Comparison of ENCODE assay signal across 9 cellular contexts in genomic region chr10:29634764-29635625, GRCh38. TPM values are rescaled to one million over a fixed set of nuclear protein-coding genes. Genes with fewer than 3 reads are reported as not detected.
DNase-seq lines count a peak whose midpoint lies in the region; FAIRE-seq and TF ChIP-seq lines count a peak whose summit lies in the region.
"Had no signal": no experiment of that assay in that cellular context is flagged by ENCODE, and none has a peak within 500 bp of the region (broad histone marks: within the 10 kb centered on the region; RNA-seq: fewer than 3 reads in every experiment).

Gene SVIL (minus strand): TSS chr10:29634971. CDS start chr10:29555058, 79,913 bp downstream.

- no peak within 1 kb of the TSS for H2AFZ ChIP-seq in endothelial cell of umbilical vein (ENCODE audit: low read depth, low read length)

- H3K4me2 ChIP-seq in endothelial cell of umbilical vein (ENCODE audit: insufficient read depth, low read length) = peak within 1 kb of the TSS; percentile 86

- peak within 1 kb of the TSS; percentile 67 for H3K9ac ChIP-seq in endothelial cell of umbilical vein (replicated peaks; ENCODE audit: extremely low read depth, insufficient read depth, low read length)

- peak within 1 kb of the TSS; percentile 93 for H3K27ac ChIP-seq in endothelial cell of umbilical vein (ENCODE audit: insufficient read depth, low read depth, low read length)

- DNase-seq in ELR (ENCODE audit: low read depth) = peak; percentile 59
- no peak for DNase-seq in NCI-H460 (ENCODE audit: extremely low read depth, low read depth)
- peak; percentile 67 for DNase-seq in endothelial cell of umbilical vein (ENCODE audit: low read depth, low spot score)
- DNase-seq in mucosa of gallbladder (ENCODE audit: low spot score) = peak; percentile 62
- no peak for DNase-seq in HTR-8/SVneo (ENCODE audit: insufficient read length, low spot score)
- DNase-seq in D721Med (ENCODE audit: insufficient read length, low spot score) = no peak
- no peak for DNase-seq in NCI-H1092 treated with DMSO at 0.1 percent for 48 hours (lab: John Stamatoyannopoulos, UW)
- DNase-seq in NCI-H2081 (lab: John Stamatoyannopoulos, UW) = no peak

- no peaks in the 10 kb centered on the region for H3K9me3 ChIP-seq in endothelial cell of umbilical vein (replicated peaks; ENCODE audit: control insufficient read depth, insufficient read depth, low read length)

- BruUV-seq in endothelial cell of umbilical vein (replicated peaks; lab: Mats Ljungman, UMichigan) = TSS peak; percentile 29

- H3K4me1 ChIP-seq in endothelial cell of umbilical vein (ENCODE audit: control insufficient read depth, extremely low read depth, insufficient read depth, low read length) = peaks cover 37% of the 10 kb centered on the region

- no peaks in the 10 kb centered on the region for H3K27me3 ChIP-seq in endothelial cell of umbilical vein (ENCODE audit: control insufficient read depth in 2 of 2, insufficient read depth in 2 of 2, low read length in 2 of 2)

- TF ChIP-seq POLR2A in endothelial cell of umbilical vein (IDR thresholded peaks at IDR 0.05; ENCODE audit: low read depth, low read length) = no peak

- no peaks in the 10 kb centered on the region for H4K20me1 ChIP-seq in endothelial cell of umbilical vein (replicated peaks; ENCODE audit: control insufficient read depth, extremely low read depth, insufficient read depth, low read length)

- POLR2A ChIA-PET in endothelial cell of umbilical vein (lab: Charles Lee) = no interaction called here

- peaks cover 4% of the 10 kb centered on the region for H3K79me2 ChIP-seq in endothelial cell of umbilical vein (ENCODE audit: control insufficient read depth, insufficient read depth, low read length)

- CTCF ChIA-PET in endothelial cell of umbilical vein (lab: Charles Lee) = interaction anchor here (0.6 to 1.4 kb wide), 8 partner anchors 11 to 363 kb away, joined by 3 to 7 read pairs (median 3); no protein-coding TSS in a partner anchor

- no peaks in the 10 kb centered on the region for H3K36me3 ChIP-seq in endothelial cell of umbilical vein (ENCODE audit: control insufficient read depth in 2 of 2, extremely low read depth in 1 of 2, insufficient read depth in 2 of 2, low read length in 2 of 2)

- FAIRE-seq in endothelial cell of umbilical vein (lab: Jason Lieb, UNC) (no peak), HTR-8/SVneo (lab: Jason Lieb, UNC) (no peak), D721Med (lab: Jason Lieb, UNC) (no peak)
- FAIRE-seq: K562 had no signal

- dilution Hi-C loops in endothelial cell of umbilical vein (cut with MboI; ENCODE audit: extremely low pct_ligation_motif_present, low sequenced_read_pairs) = no loop called here

- no peak within 1 kb of the TSS for H3K4me3 ChIP-seq in endothelial cell of umbilical vein (replicated peaks in 1 of 3; ENCODE audit: insufficient read depth in 1 of 3, low read depth in 1 of 3, low read length in 3 of 3)
- H3K4me3 ChIP-seq: K562 had no signal

- TF ChIP-seq CTCF in endothelial cell of umbilical vein (IDR thresholded peaks at IDR 0.05; ENCODE audit: extremely low read depth in 1 of 2, insufficient read depth in 1 of 2, low read depth in 1 of 2, low read length in 2 of 2) (no peak), D721Med (IDR thresholded peaks at IDR 0.05; ENCODE audit: insufficient read depth, missing control alignments) (no peak)

- intact Hi-C loops in endothelial cell of umbilical vein (cut with micrococcal nuclease) = loop anchor here (1.0 to 5.0 kb wide), 2 partner anchors 38 to 57 kb away; no protein-coding TSS in a partner anchor

- no peaks in the 10 kb centered on the region for H3K9me1 ChIP-seq in endothelial cell of umbilical vein (replicated peaks; ENCODE audit: control insufficient read depth, extremely low read depth, insufficient read depth, low read length)

TF ChIP-seq in endothelial cell of umbilical vein, 7 proteins besides CTCF, POLR2A, EP300 and RAD21:
- TF ChIP-seq FOS (IDR thresholded peaks at IDR 0.05; ENCODE audit: borderline replicate concordance, insufficient read depth, low read length) = peak; percentile 73
- no peak for TF ChIP-seq GATA2 (IDR thresholded peaks at IDR 0.05; ENCODE audit: insufficient read depth, insufficient read length, low read depth, low read length)
- peak; percentile 2 for TF ChIP-seq JUN (IDR thresholded peaks at IDR 0.05; ENCODE audit: borderline replicate concordance, insufficient read depth, insufficient read length, low read depth)
- TF ChIP-seq POLR2AphosphoS5 (IDR thresholded peaks at IDR 0.05; ENCODE audit: insufficient read depth, low read depth, low read length) = no peak
- TF ChIP-seq MYC (IDR thresholded peaks at IDR 0.05; ENCODE audit: low read depth, low read length) = no peak

RNA-seq across cellular contexts. Expression of gene SVIL, which starts in this region (rescaled TPM):
- total RNA-seq in NCI-H460 (2014; rRNA removed; shearing (Covaris generic)) = 9.6 and 10.8 TPM in 2 replicates
- 3.5 and 13.3 TPM in 2 replicates for polyA plus RNA-seq in NCI-H460 (2014; cell fraction: nucleus; rRNA removed)
- total RNA-seq in endothelial cell of umbilical vein (70.7 and 85.1 TPM in 2 replicates), mucosa of gallbladder (284 TPM)
- polyA plus RNA-seq in endothelial cell of umbilical vein = 11.5 and 22.6 TPM in 2 replicates
- polyA plus RNA-seq in endothelial cell of umbilical vein (2011; cell fraction: cytosol; rRNA removed) = 17.7 and 19.2 TPM in 2 replicates
- polyA plus RNA-seq in endothelial cell of umbilical vein (2011; cell fraction: nucleus; rRNA removed) = 87.3 and 95.1 TPM in 2 replicates
- polyA plus RNA-seq in endothelial cell of umbilical vein (2012) = 62.1 and 77.9 TPM in 2 replicates
- polyA minus RNA-seq in endothelial cell of umbilical vein = 63.0 and 95.0 TPM in 2 replicates
- polyA minus RNA-seq in endothelial cell of umbilical vein (2011; cell fraction: cytosol; rRNA and poly(A)+ RNA removed) = 9.1 TPM
- polyA minus RNA-seq in endothelial cell of umbilical vein (2011; cell fraction: nucleus; rRNA and poly(A)+ RNA removed) = 106 and 130 TPM in 2 replicates

Comparison
In these comparisons a context has a peak if more than half of its experiments do, and no peak if none do; other contexts are left out.
1. DNase-seq: peak in ELR (single experiment), endothelial cell of umbilical vein (single experiment) and mucosa of gallbladder (single experiment); none in NCI-H460 (single experiment), HTR-8/SVneo (single experiment), D721Med (single experiment), NCI-H1092 treated with DMSO at 0.1 percent for 48 hours (single experiment) and NCI-H2081 (0 of 2).